In genomic region chr6:27823714-27824247, GRCh38 we compare ENCODE assay signal across 7 cellular contexts.
DNase-seq lines count a peak whose midpoint lies in the region; ATAC-seq, FAIRE-seq and TF ChIP-seq lines count a peak whose summit lies in the region.
"Not testable (repeated sequence)": the region's sequence is repeated elsewhere in the genome, so short reads cannot be mapped to it uniquely, and the experiment has no call there.

No MANE protein-coding gene starts in this region.

- H3K27me3 ChIP-seq in pancreas: peaks cover 0 to 30% (median 4%) of the 10 kb centered on the region in 4 donors

- peak; percentile 51 for FAIRE-seq in pancreas (lab: Jason Lieb, UNC)

- H3K4me1 Mint-ChIP-seq in activated naive CD8-positive, alpha-beta T cell treated with anti-CD3 and anti-CD28 coated beads, Interleukin-2, amount 10 ng/mL, durations not matched to agents 7 days and 5 days: peaks cover 32% of the 10 kb centered on the region

- H3K27ac ChIP-seq in pancreas: peak overlapping the region in 2 of 4 donors; percentile 44 to 46

- DNase-seq in NCI-H1105 (lab: John Stamatoyannopoulos, UW) (peak; percentile 66), SW 1271 (lab: John Stamatoyannopoulos, UW) (peak; percentile 56 to 81), Right ventricle myocardium superior (peak; percentile 55)
- DNase-seq in activated naive CD8-positive, alpha-beta T cell treated with anti-CD3 and anti-CD28 coated beads, Interleukin-2, amount 10 ng/mL, durations not matched to agents 7 days and 5 days: peak; percentile 73
- DNase-seq in pancreas: not testable (repeated sequence)

- H3K36me3 Mint-ChIP-seq in activated naive CD8-positive, alpha-beta T cell treated with anti-CD3 and anti-CD28 coated beads, Interleukin-2, amount 10 ng/mL, durations not matched to agents 7 days and 5 days: not testable (repeated sequence)

- POLR2A ChIA-PET in activated naive CD8-positive, alpha-beta T cell treated with anti-CD3 and anti-CD28 coated beads, Interleukin-2, amount 10 ng/mL, durations not matched to agents 7 days and 5 days (lab: Charles Lee): interaction anchor here (0.6 to 9.2 kb wide), 17 partner anchors 11 to 1792 kb away, joined by 3 to 592 read pairs (median 13); a partner anchor contains a TSS

- peak; percentile 54 for ATAC-seq in GM18520 (IDR thresholded peaks at IDR 0.05; ENCODE audit: unreplicated experiment)
- peak; percentile 74 for ATAC-seq in HG02885 (IDR thresholded peaks at IDR 0.05; ENCODE audit: poor library complexity, unreplicated experiment)
- ATAC-seq in activated naive CD8-positive, alpha-beta T cell treated with anti-CD3 and anti-CD28 coated beads, Interleukin-2, amount 10 ng/mL, durations not matched to agents 7 days and 5 days (ENCODE audit: low read depth): peak; percentile 81
- peak; percentile 91 for ATAC-seq in Right ventricle myocardium superior (ENCODE audit: poor library complexity)
- ATAC-seq in pancreas: peak; percentile 17 to 92 (median 88)

- H3K27ac Mint-ChIP-seq in activated naive CD8-positive, alpha-beta T cell treated with anti-CD3 and anti-CD28 coated beads, Interleukin-2, amount 10 ng/mL, durations not matched to agents 7 days and 5 days: peak overlapping the region; percentile 99

- not testable (repeated sequence) for H3K27me3 Mint-ChIP-seq in activated naive CD8-positive, alpha-beta T cell treated with anti-CD3 and anti-CD28 coated beads, Interleukin-2, amount 10 ng/mL, durations not matched to agents 7 days and 5 days

- WGBS in pancreas, 2 donors: 2 to 6% methylated on average over 18 to 28 of the region's 36 CpGs

- H3K9me3 ChIP-seq in pancreas: not testable (repeated sequence)

- intact Hi-C loops in Right ventricle myocardium superior (cut with DNase I); pancreas (cut with DNase I): not testable (repeated sequence)

- H3K36me3 ChIP-seq in pancreas: not testable (repeated sequence)

- not testable (repeated sequence) for H3K9me3 Mint-ChIP-seq in activated naive CD8-positive, alpha-beta T cell treated with anti-CD3 and anti-CD28 coated beads, Interleukin-2, amount 10 ng/mL, durations not matched to agents 7 days and 5 days

- peak overlapping the region in 1 of 4 donors; percentile 11 for H3K4me3 ChIP-seq in pancreas

- not testable (repeated sequence) for TF ChIP-seq CTCF in pancreas (IDR thresholded peaks at IDR 0.05)

- H3K4me1 ChIP-seq in pancreas: not testable (repeated sequence)

- H3K4me3 Mint-ChIP-seq in activated naive CD8-positive, alpha-beta T cell treated with anti-CD3 and anti-CD28 coated beads, Interleukin-2, amount 10 ng/mL, durations not matched to agents 7 days and 5 days: peak overlapping the region; percentile 90
